ENCODE assay signal across 27 cellular contexts in the genomic region with DNA sequence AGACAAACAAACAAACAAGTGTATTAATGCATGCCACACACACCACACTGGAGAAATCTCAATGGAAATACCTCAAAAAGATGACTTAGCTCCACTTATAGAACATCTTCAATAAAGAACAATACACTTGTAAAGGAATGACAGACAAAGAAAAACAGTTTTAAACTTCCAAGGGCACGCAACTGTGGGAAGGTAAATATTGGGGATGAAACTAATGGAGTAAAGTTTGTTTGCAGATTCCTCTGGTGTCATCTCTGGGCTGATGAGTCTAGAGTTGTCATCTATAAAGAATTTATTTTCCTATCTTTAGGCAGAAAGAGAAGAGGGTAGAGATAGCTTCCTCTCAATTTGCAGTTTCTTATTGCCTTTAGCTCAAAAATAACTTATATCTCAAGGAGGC.
"Had no signal": no experiment of that assay in that cellular context is flagged by ENCODE, and none has a peak within 500 bp of the region (broad histone marks: within the 10 kb centered on the region; RNA-seq: fewer than 3 reads in every experiment).

No MANE protein-coding gene starts in this region.

- H3K27ac ChIP-seq: stomach, suprapubic skin, testis, thoracic aorta, thyroid gland, tibial artery, tibial nerve, transverse colon, upper lobe of left lung, upper lobe of right lung, uterus, vagina had no signal

- ATAC-seq: stimulated activated effector memory CD8-positive, alpha-beta T cell treated with anti-CD3 and anti-CD28 coated beads, Interleukin-12 subunit alpha, Interleukin-12 subunit beta, amount 100 ng/mL, for 72 hours; stimulated activated memory B cell treated with anti-CD40 and anti-IgM and Interleukin-4, amounts not matched to agents 10 μg/mL and 1 μg/mL and 100 μg/mL, for 72 hours; stimulated activated naive B cell treated with anti-CD40 and anti-IgM and Interleukin-4, amounts not matched to agents 10 μg/mL and 1 μg/mL and 100 μg/mL, for 72 hours; stimulated activated naive CD8-positive, alpha-beta T cell treated with anti-CD3 and anti-CD28 coated beads, Interleukin-15, amount 100 ng/mL, for 72 hours; stimulated activated naive CD8-positive, alpha-beta T cell treated with anti-CD3 and anti-CD28 coated beads, Interleukin-15, Interleukin-2, amounts not matched to agents 100 U/mL and 50 U/mL, for 24 hours; upper lobe of right lung had no signal

- DNase-seq: stimulated activated CD4-positive, alpha-beta T cell treated with anti-CD3 and anti-CD28 coated beads, Interleukin-2, amount 100 ng/mL, for 48 hours; stimulated activated CD4-positive, alpha-beta T cell treated with anti-CD3 and anti-CD28 coated beads, Interleukin-4, amount 100 ng/mL, for 1 hour; stimulated activated CD4-positive, alpha-beta T cell treated with anti-CD3 and anti-CD28 coated beads, Interleukin-4, amount 100 ng/mL, for 24 hours; stimulated activated CD4-positive, alpha-beta T cell treated with anti-CD3 and anti-CD28 coated beads, Interleukin-4, amount 100 ng/mL, for 4 hours; stimulated activated CD8-positive, alpha-beta memory T cell treated with anti-CD3 and anti-CD28 coated beads, Interleukin-4, amount 100 ng/mL, for 48 hours; stimulated activated naive B cell treated with anti-CD40 and anti-IgM and Interleukin-4, amounts not matched to agents 10 μg/mL and 1 μg/mL and 100 μg/mL, for 72 hours; stimulated activated naive CD4-positive, alpha-beta T cell; stimulated activated naive CD4-positive, alpha-beta T cell treated with Interleukin-2 at 50 U/mL for 16 hours; stimulated activated naive CD8-positive, alpha-beta T cell treated with anti-CD3 and anti-CD28 coated beads, Interleukin-15, amount 100 ng/mL, for 72 hours; stimulated activated naive CD8-positive, alpha-beta T cell treated with anti-CD3 and anti-CD28 coated beads, Interleukin-15, Interleukin-2, amounts not matched to agents 100 U/mL and 50 U/mL, for 24 hours; stomach; substantia nigra; testis; thyroid gland; tibial artery; transverse colon; trophoblast cell; upper lobe of left lung; upper lobe of right lung; uterus had no signal

- H3K27me3 ChIP-seq: stomach, suprapubic skin, testis, thyroid gland, tibial artery, tibial nerve, transverse colon, upper lobe of left lung, upper lobe of right lung, uterus, vagina had no signal

- H3K36me3 ChIP-seq: stomach, suprapubic skin, thoracic aorta, thyroid gland, tibial nerve, transverse colon, upper lobe of left lung, upper lobe of right lung, uterus, vagina had no signal

- H3K4me3 ChIP-seq: stomach, suprapubic skin, testis, thoracic aorta, thyroid gland, tibial artery, tibial nerve, transverse colon, upper lobe of left lung, upper lobe of right lung, uterus, vagina had no signal

- FAIRE-seq: urothelium cell line had no signal

- H3K4me1 ChIP-seq: stomach, testis, thyroid gland, tibial artery, upper lobe of left lung, upper lobe of right lung, uterus had no signal

- H3K9me3 ChIP-seq: suprapubic skin, testis, thoracic aorta, thyroid gland, upper lobe of left lung, upper lobe of right lung, uterus, vagina had no signal
